1 cellular context compared by ENCODE assay signal in genomic region chr18:77990131-77990530, GRCh38.
TF ChIP-seq lines count a peak whose summit lies in the region.

No MANE protein-coding gene starts in this region.

TF ChIP-seq in H1, 55 proteins besides CTCF, POLR2A, EP300 and RAD21:
- TF ChIP-seq SP1 (IDR thresholded peaks at IDR 0.05; ENCODE audit: low read depth, low read length) (no peak), PHF8 (conservative IDR thresholded peaks at IDR 0.05; ENCODE audit: low read depth, low read length) (no peak), SUZ12 (IDR thresholded peaks at IDR 0.05; ENCODE audit: low read length) (no peak), TAF1 (IDR thresholded peaks at IDR 0.05; ENCODE audit: low read depth, low read length) (no peak), SAP30 (IDR thresholded peaks at IDR 0.05; ENCODE audit: insufficient read depth, insufficient replicate concordance, low read length) (no peak)
- TF ChIP-seq, protein P1, sequence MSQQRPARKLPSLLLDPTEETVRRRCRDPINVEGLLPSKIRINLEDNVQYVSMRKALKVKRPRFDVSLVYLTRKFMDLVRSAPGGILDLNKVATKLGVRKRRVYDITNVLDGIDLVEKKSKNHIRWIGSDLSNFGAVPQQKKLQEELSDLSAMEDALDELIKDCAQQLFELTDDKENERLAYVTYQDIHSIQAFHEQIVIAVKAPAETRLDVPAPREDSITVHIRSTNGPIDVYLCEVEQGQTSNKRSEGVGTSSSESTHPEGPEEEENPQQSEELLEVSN (IDR thresholded peaks at IDR 0.05) = no peak
